Comparison of ENCODE assay signal across 8 cellular contexts in genomic region chr7:45574521-45575500, GRCh38. TPM values are rescaled to one million over a fixed set of nuclear protein-coding genes. Genes with fewer than 3 reads are reported as not detected.
DNase-seq lines count a peak whose midpoint lies in the region; ATAC-seq lines count a peak whose summit lies in the region.

No MANE protein-coding gene starts in this region.

- WGBS in mesendoderm (ENCODE audit: extremely low coverage, insufficient coverage, low lambda C conversion rate): no CpG with 5 or more reads among the region's 104 CpGs

- no peak overlapping the region for H4K8ac ChIP-seq in mesendoderm (ENCODE audit: low read depth, low read length)

- H2AK5ac ChIP-seq in mesendoderm (ENCODE audit: low read length): no peak overlapping the region

- H2BK15ac ChIP-seq in mesendoderm (replicated peaks; ENCODE audit: low read depth): no peak overlapping the region

- H3K18ac ChIP-seq in mesendoderm (ENCODE audit: low read length): peak overlapping the region; percentile 13

- H2BK5ac ChIP-seq in mesendoderm (ENCODE audit: low read length): no peak overlapping the region

- peak overlapping the region; percentile 85 for H3K56ac ChIP-seq in mesendoderm (ENCODE audit: low read length)

- H3K36me3 ChIP-seq in endocrine pancreas (ENCODE audit: control insufficient read depth, insufficient read depth, low read length) (no peaks in the 10 kb centered on the region), mesendoderm (ENCODE audit: control insufficient read depth, insufficient read depth, low read length) (no peaks in the 10 kb centered on the region)

- no peak overlapping the region for H3K4ac ChIP-seq in mesendoderm (ENCODE audit: low read depth, low read length)

- no peak overlapping the region for H2BK120ac ChIP-seq in mesendoderm (ENCODE audit: low read depth, low read length)

- peak overlapping the region; percentile 92 for H3K4me2 ChIP-seq in mesendoderm (ENCODE audit: low read length)

- no peak overlapping the region for H4K5ac ChIP-seq in mesendoderm (ENCODE audit: low read length)

- peak; percentile 54 for ATAC-seq in GM19463 (IDR thresholded peaks at IDR 0.05; ENCODE audit: unreplicated experiment)
- ATAC-seq in GM21576 (IDR thresholded peaks at IDR 0.05; ENCODE audit: unreplicated experiment): no peak

- no peaks in the 10 kb centered on the region for H3K9me3 ChIP-seq in endocrine pancreas (ENCODE audit: control insufficient read depth, low read length)

- peak overlapping the region; percentile 30 for H3K9ac ChIP-seq in endocrine pancreas (ENCODE audit: control insufficient read depth, insufficient read depth, low read length)
- H3K9ac ChIP-seq in mesendoderm (ENCODE audit: low read length): peak overlapping the region; percentile 71

- H3K4me3 ChIP-seq in endocrine pancreas (ENCODE audit: control insufficient read depth, insufficient read depth, low read length) (no peak overlapping the region), mesendoderm (ENCODE audit: low read length) (peak overlapping the region; percentile 51)

- no peaks in the 10 kb centered on the region for H3K79me1 ChIP-seq in mesendoderm (ENCODE audit: low read length)

- H3K23ac ChIP-seq in mesendoderm (ENCODE audit: low read length): no peak overlapping the region

- H3K27ac ChIP-seq in mesendoderm (ENCODE audit: low read depth, low read length): no peak overlapping the region

- no peaks in the 10 kb centered on the region for H3K79me2 ChIP-seq in mesendoderm (ENCODE audit: control insufficient read depth, insufficient read depth, low read length)

- H3K27me3 ChIP-seq in endocrine pancreas (ENCODE audit: control insufficient read depth, insufficient read depth, low read length): no peaks in the 10 kb centered on the region
- H3K27me3 ChIP-seq in mesendoderm (ENCODE audit: insufficient read depth, low read length, poor library complexity): peaks cover 25% of the 10 kb centered on the region

- DNase-seq in COLO829 (ENCODE audit: low spot score) (peak; percentile 50), NOMO-1 treated with dmso at 0.1 percent for 144 hours (lab: John Stamatoyannopoulos, UW; ENCODE audit: unreplicated experiment) (peak; percentile 25), mesendoderm (peak; percentile 78), cerebellar cortex (ENCODE audit: low spot score) (no peak)
- no peak for DNase-seq in stimulated activated naive CD4-positive, alpha-beta T cell treated with Interleukin-2 at 50 U/mL for 16 hours (lab: John Stamatoyannopoulos, UW)

- H3K4me1 ChIP-seq in endocrine pancreas (ENCODE audit: control insufficient read depth, insufficient read depth, low read length) (no peaks in the 10 kb centered on the region), mesendoderm (ENCODE audit: control insufficient read depth, low read depth, low read length) (peaks cover 2% of the 10 kb centered on the region)

RNA-seq across cellular contexts. Expression of gene ADCY1, which starts 0.6 kb away (rescaled TPM):
- polyA plus RNA-seq in mesendoderm (2013, experiment 1 of 2): 9.6 TPM
- 10.0 TPM for polyA plus RNA-seq in mesendoderm (2013, experiment 2 of 2)

Comparison
In these comparisons a context has a peak if more than half of its experiments do, and no peak if none do; other contexts are left out.
1. DNase-seq: peak in COLO829 (single experiment), NOMO-1 treated with dmso at 0.1 percent for 144 hours (single experiment) and mesendoderm (single experiment); none in cerebellar cortex (single experiment) and stimulated activated naive CD4-positive, alpha-beta T cell treated with Interleukin-2 at 50 U/mL for 16 hours (single experiment).